Comparison of ENCODE assay signal across 16 cellular contexts in genomic region chr9:131879531-131880290, GRCh38.
"Had no signal": no experiment of that assay in that cellular context is flagged by ENCODE, and none has a peak within 500 bp of the region (broad histone marks: within the 10 kb centered on the region; RNA-seq: fewer than 3 reads in every experiment).

No MANE protein-coding gene starts in this region.

- H3K4me3 Mint-ChIP-seq: naive thymus-derived CD4-positive, alpha-beta T cell; neural crest cell had no signal

- H3K9me3 ChIP-seq: ovary, thoracic aorta, transverse colon had no signal

- H3K27me3 Mint-ChIP-seq: naive thymus-derived CD4-positive, alpha-beta T cell; progenitor cell of endocrine pancreas had no signal

- H3K9me3 Mint-ChIP-seq: naive thymus-derived CD4-positive, alpha-beta T cell; neural crest cell had no signal

- H3K4me1 ChIP-seq: transverse colon had no signal

- H3K27me3 ChIP-seq: ovary, transverse colon had no signal

- ATAC-seq: esophagus mucosa; left colon; naive thymus-derived CD4-positive, alpha-beta T cell; right cardiac atrium had no signal

- H3K36me3 ChIP-seq: ovary, transverse colon had no signal

- H3K27ac Mint-ChIP-seq: progenitor cell of endocrine pancreas had no signal

- H3K27ac ChIP-seq: coronary artery, ovary, thoracic aorta, transverse colon had no signal

- DNase-seq: central memory CD4-positive, alpha-beta T cell; effector CD8-positive, alpha-beta T cell; left colon; mesendoderm; naive thymus-derived CD4-positive, alpha-beta T cell; right cardiac atrium; small intestine; stimulated activated CD4-positive, alpha-beta T cell treated with anti-CD3 and anti-CD28 coated beads, Interleukin-2, amount 100 ng/mL, for 48 hours; stimulated activated naive CD4-positive, alpha-beta T cell treated with Interleukin-2 at 50 U/mL for 16 hours; transverse colon had no signal

- H3K4me3 ChIP-seq: coronary artery, ovary, thoracic aorta, transverse colon had no signal
